ENCODE assay signal across 17 cellular contexts in genomic region chr16:15593235-15593634, GRCh38. TPM values are rescaled to one million over a fixed set of nuclear protein-coding genes. Genes with fewer than 3 reads are reported as not detected.
A peak's percentile ranks its signal among the peaks of the same experiment; 100 is the strongest.
DNase-seq lines count a peak whose midpoint lies in the region; ATAC-seq and TF ChIP-seq lines count a peak whose summit lies in the region.
"Had no signal": no experiment of that assay in that cellular context is flagged by ENCODE, and none has a peak within 500 bp of the region (broad histone marks: within the 10 kb centered on the region; RNA-seq: fewer than 3 reads in every experiment).

No MANE protein-coding gene starts in this region.

- H3K27me3 Mint-ChIP-seq in activated CD4-positive, alpha-beta T cell treated with anti-CD3 and anti-CD28 coated beads, Interleukin-2, amount 10 ng/mL, durations not matched to agents 7 days and 5 days, result no peaks in the 10 kb centered on the region
- no peaks in the 10 kb centered on the region for H3K27me3 Mint-ChIP-seq in effector memory CD8-positive, alpha-beta T cell

- intact Hi-C loops in spleen (cut with DNase I; ENCODE audit: low total_unique reads), result no loop called here

- POLR2A ChIA-PET in activated CD4-positive, alpha-beta T cell treated with anti-CD3 and anti-CD28 coated beads, Interleukin-2, amount 10 ng/mL, durations not matched to agents 7 days and 5 days (lab: Charles Lee), result no interaction called here

- DNase-seq in activated CD4-positive, alpha-beta T cell treated with anti-CD3 and anti-CD28 coated beads, Interleukin-2, amount 10 ng/mL, durations not matched to agents 7 days and 5 days, result no peak
- no peak for DNase-seq in activated CD4-positive, alpha-beta T cell treated with anti-CD3 and anti-CD28 coated beads for 48 hours
- DNase-seq in NB4 (ENCODE audit: low read depth), result peak; percentile 51
- no peak for DNase-seq in effector memory CD8-positive, alpha-beta T cell
- DNase-seq in spleen, result no peak
- DNase-seq in DMS 273 (lab: John Stamatoyannopoulos, UW; ENCODE audit: unreplicated experiment), result no peak
- no peak for DNase-seq in mucosa of gallbladder (ENCODE audit: low spot score)
- no peak for DNase-seq in NCI-H526 treated with DMSO at 0.1 percent for 48 hours (lab: John Stamatoyannopoulos, UW)
- DNase-seq: 8988T; central memory CD4-positive, alpha-beta T cell; foreskin melanocyte; NCI-H524; pancreas; PC-3; stimulated activated CD4-positive, alpha-beta T cell treated with anti-CD3 and anti-CD28 coated beads, Interleukin-12 subunit alpha, Interleukin-12 subunit beta, amount 100 ng/mL, for 4 hours had no signal

- no peaks in the 10 kb centered on the region for H3K9me3 ChIP-seq in spleen
- H3K9me3 ChIP-seq: adrenal gland, pancreas had no signal

- no peak for TF ChIP-seq CTCF in NB4 (IDR thresholded peaks at IDR 0.05; ENCODE audit: low read depth, low read length)
- no peak for TF ChIP-seq CTCF in spleen (IDR thresholded peaks at IDR 0.05 in 8 of 11, conservative IDR thresholded peaks at IDR 0.05 in 3 of 11)

- peaks cover 66% of the 10 kb centered on the region for H3K36me3 Mint-ChIP-seq in activated CD4-positive, alpha-beta T cell treated with anti-CD3 and anti-CD28 coated beads, Interleukin-2, amount 10 ng/mL, durations not matched to agents 7 days and 5 days (ENCODE audit: low read depth)
- peaks cover 41% of the 10 kb centered on the region for H3K36me3 Mint-ChIP-seq in effector memory CD8-positive, alpha-beta T cell (ENCODE audit: insufficient read depth)

- CTCF ChIA-PET in activated CD4-positive, alpha-beta T cell treated with anti-CD3 and anti-CD28 coated beads, Interleukin-2, amount 10 ng/mL, durations not matched to agents 7 days and 5 days (lab: Charles Lee), result interaction anchor here (0.6 kb wide), 1 partner anchor 29 kb away, joined by 3 read pairs; no protein-coding TSS in a partner anchor

- no peak for ATAC-seq in effector memory CD8-positive, alpha-beta T cell (replicated peaks)
- ATAC-seq: pancreas, PC-3 had no signal

- peaks cover 12 to 67% (median 51%) of the 10 kb centered on the region in 6 donors for H3K4me1 ChIP-seq in spleen

- H3K27ac ChIP-seq in spleen, result peak overlapping the region in 5 of 8 donors; percentile 23 to 97 (median 94)
- H3K27ac ChIP-seq: adrenal gland, VCaP had no signal

- peaks cover under 1% of the 10 kb centered on the region for H3K9me3 Mint-ChIP-seq in activated CD4-positive, alpha-beta T cell treated with anti-CD3 and anti-CD28 coated beads, Interleukin-2, amount 10 ng/mL, durations not matched to agents 7 days and 5 days
- H3K9me3 Mint-ChIP-seq in effector memory CD8-positive, alpha-beta T cell, result no peaks in the 10 kb centered on the region

- H3K36me3 ChIP-seq in spleen, result peaks cover 0 to 70% (median 35%) of the 10 kb centered on the region in 6 donors

- 74 to 90% (median 80%) methylated on average over 9 of the region's 9 CpGs for WGBS in spleen, 5 donors

- no peaks in the 10 kb centered on the region for H3K27me3 ChIP-seq in spleen (replicated peaks in 1 of 7)
- H3K27me3 ChIP-seq: adrenal gland, pancreas had no signal

- no peak for TF ChIP-seq POLR2A in NB4 (IDR thresholded peaks at IDR 0.05; ENCODE audit: extremely low read depth, insufficient read length)
- TF ChIP-seq POLR2A in spleen (IDR thresholded peaks at IDR 0.05), result no peak

- H3K4me1 Mint-ChIP-seq in activated CD4-positive, alpha-beta T cell treated with anti-CD3 and anti-CD28 coated beads, Interleukin-2, amount 10 ng/mL, durations not matched to agents 7 days and 5 days, result peaks cover 49% of the 10 kb centered on the region
- peaks cover 35 to 45% of the 10 kb centered on the region in 2 donors for H3K4me1 Mint-ChIP-seq in effector memory CD8-positive, alpha-beta T cell (ENCODE audit: low read depth in 2 of 2)

- H3K4me3 ChIP-seq in NB4 (ENCODE audit: low read depth, low read length), result no peak overlapping the region
- no peak overlapping the region for H3K4me3 ChIP-seq in spleen
- H3K4me3 ChIP-seq: adrenal gland, pancreas had no signal

- H3K4me3 Mint-ChIP-seq in activated CD4-positive, alpha-beta T cell treated with anti-CD3 and anti-CD28 coated beads, Interleukin-2, amount 10 ng/mL, durations not matched to agents 7 days and 5 days, result no peak overlapping the region
- H3K4me3 Mint-ChIP-seq in effector memory CD8-positive, alpha-beta T cell, result peak overlapping the region in 1 of 2 donors; percentile 41

- H3K27ac Mint-ChIP-seq in activated CD4-positive, alpha-beta T cell treated with anti-CD3 and anti-CD28 coated beads, Interleukin-2, amount 10 ng/mL, durations not matched to agents 7 days and 5 days, result peak overlapping the region; percentile 77
- H3K27ac Mint-ChIP-seq in effector memory CD8-positive, alpha-beta T cell, result peak overlapping the region; percentile 99

RNA-seq across cellular contexts. Expression of gene MARF1, which starts 49.7 kb away (rescaled TPM):
- 100 to 1,000 TPM in 1 of 2 experiments, 10 to 100 TPM in 1; 79.9 to 101 TPM for total RNA-seq in activated CD4-positive, alpha-beta T cell treated with anti-CD3 and anti-CD28 coated beads, Interleukin-2, amount 10 ng/mL, durations not matched to agents 7 days and 5 days
- total RNA-seq in spleen (100 to 1,000 TPM in 5 of 7 donors, 10 to 100 TPM in 2; 79.4 to 169 (median 134) TPM), mucosa of gallbladder (92.6 TPM)
- 10 to 100 TPM; 24.0 to 33.9 (median 33.8) TPM for polyA plus RNA-seq in spleen

RNA-seq across cellular contexts. Expression of gene NDE1, which starts 56.8 kb away (rescaled TPM):
- total RNA-seq in activated CD4-positive, alpha-beta T cell treated with anti-CD3 and anti-CD28 coated beads, Interleukin-2, amount 10 ng/mL, durations not matched to agents 7 days and 5 days, result 100 to 1,000 TPM; 144 to 147 TPM
- total RNA-seq in spleen (10 to 100 TPM; 52.6 to 69.6 (median 60.6) TPM), mucosa of gallbladder (30.0 TPM)
- 10 to 100 TPM in 2 of 3 donors, 1 to 10 TPM in 1; 8.7 to 20.0 (median 10.6) TPM for polyA plus RNA-seq in spleen
